Comparison of ENCODE assay signal across 11 cellular contexts in genomic region chr11:85955531-85955930, GRCh38.
DNase-seq lines count a peak whose midpoint lies in the region; ATAC-seq and TF ChIP-seq lines count a peak whose summit lies in the region.
"Had no signal": no experiment of that assay in that cellular context is flagged by ENCODE, and none has a peak within 500 bp of the region (broad histone marks: within the 10 kb centered on the region; RNA-seq: fewer than 3 reads in every experiment).

No MANE protein-coding gene starts in this region.

- ATAC-seq in Right ventricle myocardium superior (ENCODE audit: poor library complexity) (peak; percentile 15), HG02981 (IDR thresholded peaks at IDR 0.05; ENCODE audit: unreplicated experiment) (no peak), esophagus mucosa (no peak)

- peak overlapping the region; percentile 4 for H3K27ac Mint-ChIP-seq in Caco-2 (ENCODE audit: unreplicated experiment)
- H3K27ac Mint-ChIP-seq in activated T-helper 1 cell treated with anti-CD3 and anti-CD28 coated beads, Interleukin-12 subunit alpha, Interleukin-12 subunit beta, Interleukin-2, Interleukin-4 antibody, amounts not matched to agents 30 ng/mL and 10 ng/mL and 1 ng/mL, durations not matched to agents 14 hours and 24 hours and 36 hours: no peak overlapping the region

- peaks cover 95% of the 10 kb centered on the region for H3K36me3 Mint-ChIP-seq in Caco-2 (ENCODE audit: insufficient read depth, unreplicated experiment)
- H3K36me3 Mint-ChIP-seq in activated T-helper 1 cell treated with anti-CD3 and anti-CD28 coated beads, Interleukin-12 subunit alpha, Interleukin-12 subunit beta, Interleukin-2, Interleukin-4 antibody, amounts not matched to agents 30 ng/mL and 10 ng/mL and 1 ng/mL, durations not matched to agents 14 hours and 24 hours and 36 hours (ENCODE audit: low read depth): peaks cover 62% of the 10 kb centered on the region

- POLR2A ChIA-PET in Caco-2 (lab: Charles Lee): no interaction called here

- peak overlapping the region; percentile 41 for H3K27ac ChIP-seq in neutrophil
- H3K27ac ChIP-seq: vagina had no signal

- H3K27me3 ChIP-seq in Caco-2 (replicated peaks; ENCODE audit: control insufficient read depth, insufficient read depth, low read length): no peaks in the 10 kb centered on the region
- no peaks in the 10 kb centered on the region for H3K27me3 ChIP-seq in neutrophil
- H3K27me3 ChIP-seq: vagina had no signal

- no peaks in the 10 kb centered on the region for H3K4me1 ChIP-seq in Caco-2
- no peaks in the 10 kb centered on the region for H3K4me1 ChIP-seq in neutrophil (ENCODE audit: control insufficient read depth in 1 of 2, insufficient read depth in 1 of 2, low read depth in 1 of 2, low read length in 1 of 2)
- H3K4me1 ChIP-seq: vagina had no signal

- no peak overlapping the region for H3K4me3 Mint-ChIP-seq in Caco-2 (ENCODE audit: unreplicated experiment)
- H3K4me3 Mint-ChIP-seq in activated T-helper 1 cell treated with anti-CD3 and anti-CD28 coated beads, Interleukin-12 subunit alpha, Interleukin-12 subunit beta, Interleukin-2, Interleukin-4 antibody, amounts not matched to agents 30 ng/mL and 10 ng/mL and 1 ng/mL, durations not matched to agents 14 hours and 24 hours and 36 hours: no peak overlapping the region
- H3K4me3 Mint-ChIP-seq: CD14-positive monocyte had no signal

- no TSS peak for BruUV-seq in Caco-2 (replicated peaks; lab: Mats Ljungman, UMichigan)

- H3K9me3 ChIP-seq in Caco-2 (no peaks in the 10 kb centered on the region), neutrophil (no peaks in the 10 kb centered on the region)
- H3K9me3 ChIP-seq: vagina had no signal

- intact Hi-C loops in Caco-2 (cut with micrococcal nuclease; ENCODE audit: unreplicated experiment) (no loop called here), Right ventricle myocardium superior (cut with DNase I) (no loop called here)
- intact Hi-C loops in activated T-helper 1 cell treated with anti-CD3 and anti-CD28 coated beads, Interleukin-12 subunit alpha, Interleukin-12 subunit beta, Interleukin-2, Interleukin-4 antibody, amounts not matched to agents 30 ng/mL and 10 ng/mL and 1 ng/mL, durations not matched to agents 14 hours and 24 hours and 36 hours (cut with micrococcal nuclease): no loop called here

- no peaks in the 10 kb centered on the region for H3K27me3 Mint-ChIP-seq in Caco-2 (ENCODE audit: insufficient read depth, unreplicated experiment)
- no peaks in the 10 kb centered on the region for H3K27me3 Mint-ChIP-seq in activated T-helper 1 cell treated with anti-CD3 and anti-CD28 coated beads, Interleukin-12 subunit alpha, Interleukin-12 subunit beta, Interleukin-2, Interleukin-4 antibody, amounts not matched to agents 30 ng/mL and 10 ng/mL and 1 ng/mL, durations not matched to agents 14 hours and 24 hours and 36 hours (ENCODE audit: insufficient read depth)

- TF ChIP-seq CTCF in Caco-2 (IDR thresholded peaks at IDR 0.05; ENCODE audit: insufficient read depth in 1 of 2, low read depth in 1 of 2, low read length in 1 of 2, severe bottlenecking in 1 of 2, unreplicated experiment in 1 of 2): no peak
- no peak for TF ChIP-seq CTCF in neutrophil (IDR thresholded peaks at IDR 0.05)

- H3K36me3 ChIP-seq in Caco-2 (ENCODE audit: control insufficient read depth, insufficient read depth, low read length) (peaks cover 13% of the 10 kb centered on the region), neutrophil (peaks cover 71% of the 10 kb centered on the region)

- H3K4me3 ChIP-seq in Caco-2 (ENCODE audit: low read depth, low read length): no peak overlapping the region
- H3K4me3 ChIP-seq in neutrophil (ENCODE audit: low read depth in 1 of 2, low read length in 1 of 2): no peak overlapping the region
- H3K4me3 ChIP-seq: vagina had no signal

- H3K9me3 Mint-ChIP-seq in Caco-2 (ENCODE audit: unreplicated experiment): no peaks in the 10 kb centered on the region
- peaks cover 23% of the 10 kb centered on the region for H3K9me3 Mint-ChIP-seq in activated T-helper 1 cell treated with anti-CD3 and anti-CD28 coated beads, Interleukin-12 subunit alpha, Interleukin-12 subunit beta, Interleukin-2, Interleukin-4 antibody, amounts not matched to agents 30 ng/mL and 10 ng/mL and 1 ng/mL, durations not matched to agents 14 hours and 24 hours and 36 hours

- DNase-seq in Caco-2 (no peak), amniotic epithelial cell (ENCODE audit: low read depth) (peak; percentile 86), Right ventricle myocardium superior (no peak)
- no peak for DNase-seq in activated T-helper 1 cell treated with anti-CD3 and anti-CD28 coated beads, Interleukin-12 subunit alpha, Interleukin-12 subunit beta, Interleukin-2, Interleukin-4 antibody, amounts not matched to agents 30 ng/mL and 10 ng/mL and 1 ng/mL, durations not matched to agents 14 hours and 24 hours and 36 hours (ENCODE audit: low spot score)
- DNase-seq in activated effector memory CD4-positive, alpha-beta T cell treated with anti-CD3 and anti-CD28 coated beads, Interleukin-2, amount 50 U/mL, for 16 hours: no peak
- DNase-seq: MV-4-11 had no signal

- CTCF ChIA-PET in Caco-2 (lab: Charles Lee): interaction anchor here (1.2 kb wide), 1 partner anchor 101 kb away, joined by 5 read pairs; the partner anchor contains the start of gene CCDC83

- no peaks in the 10 kb centered on the region for H3K4me1 Mint-ChIP-seq in Caco-2 (ENCODE audit: low read depth, unreplicated experiment)
- H3K4me1 Mint-ChIP-seq in activated T-helper 1 cell treated with anti-CD3 and anti-CD28 coated beads, Interleukin-12 subunit alpha, Interleukin-12 subunit beta, Interleukin-2, Interleukin-4 antibody, amounts not matched to agents 30 ng/mL and 10 ng/mL and 1 ng/mL, durations not matched to agents 14 hours and 24 hours and 36 hours (ENCODE audit: low read depth): peaks cover 22% of the 10 kb centered on the region
